ENCODE assay signal across 20 cellular contexts in genomic region chr20:22825076-22825475, GRCh38.
"Had no signal": no experiment of that assay in that cellular context is flagged by ENCODE, and none has a peak within 500 bp of the region (broad histone marks: within the 10 kb centered on the region; RNA-seq: fewer than 3 reads in every experiment).

No MANE protein-coding gene starts in this region.

- H3K27me3 ChIP-seq: colonic mucosa, right lobe of liver had no signal

- H3K4me1 Mint-ChIP-seq: naive thymus-derived CD8-positive, alpha-beta T cell had no signal

- H3K4me3 ChIP-seq: cardiac muscle cell, colonic mucosa, lung, mucosa of descending colon, right lobe of liver had no signal

- H3K9me3 ChIP-seq: colonic mucosa, mucosa of descending colon, right lobe of liver had no signal

- H3K27me3 Mint-ChIP-seq: activated CD4-positive, alpha-beta memory T cell treated with anti-CD3 and anti-CD28 coated beads for 36 hours; naive thymus-derived CD8-positive, alpha-beta T cell had no signal

- H3K27ac ChIP-seq: cardiac muscle cell, colonic mucosa, right lobe of liver had no signal

- ATAC-seq: activated naive CD4-positive, alpha-beta T cell treated with anti-CD3 and anti-CD28 coated beads, Interleukin-2, amount 50 U/mL, for 72 hours; activated T-cell treated with anti-CD3 and anti-CD28 coated beads, Interleukin-2, amount 50 U/mL, for 4 hours; left cardiac atrium; mucosa of descending colon; naive thymus-derived CD8-positive, alpha-beta T cell; right lobe of liver; stimulated activated naive CD8-positive, alpha-beta T cell treated with anti-CD3 and anti-CD28 coated beads, Interleukin-15, Interleukin-2, amounts not matched to agents 100 U/mL and 50 U/mL, for 24 hours had no signal

- H3K27ac Mint-ChIP-seq: activated CD4-positive, alpha-beta memory T cell treated with anti-CD3 and anti-CD28 coated beads for 36 hours; activated naive CD4-positive, alpha-beta T cell treated with anti-CD3 and anti-CD28 coated beads, Interleukin-2, amount 50 U/mL, for 72 hours; progenitor cell of endocrine pancreas had no signal

- H3K36me3 Mint-ChIP-seq: activated CD4-positive, alpha-beta memory T cell treated with anti-CD3 and anti-CD28 coated beads for 36 hours; activated naive CD4-positive, alpha-beta T cell treated with anti-CD3 and anti-CD28 coated beads, Interleukin-2, amount 50 U/mL, for 72 hours; naive thymus-derived CD8-positive, alpha-beta T cell had no signal

- H3K36me3 ChIP-seq: cardiac muscle cell, colonic mucosa, right lobe of liver had no signal

- H3K4me3 Mint-ChIP-seq: activated CD4-positive, alpha-beta memory T cell treated with anti-CD3 and anti-CD28 coated beads for 36 hours; activated T-cell treated with anti-CD3 and anti-CD28 coated beads, Interleukin-2, amount 50 U/mL, for 4 hours; naive thymus-derived CD8-positive, alpha-beta T cell had no signal

- H3K9me3 Mint-ChIP-seq: activated CD4-positive, alpha-beta memory T cell treated with anti-CD3 and anti-CD28 coated beads for 36 hours; activated T-cell treated with anti-CD3 and anti-CD28 coated beads, Interleukin-2, amount 50 U/mL, for 4 hours had no signal

- H3K4me1 ChIP-seq: colonic mucosa, right lobe of liver had no signal

- DNase-seq: activated CD4-positive, alpha-beta memory T cell treated with anti-CD3 and anti-CD28 coated beads for 36 hours; activated CD4-positive, alpha-beta T cell treated with anti-CD3 and anti-CD28 coated beads for 1 hour; activated effector memory CD4-positive, alpha-beta T cell treated with anti-CD3 and anti-CD28 coated beads, Interleukin-2, amount 50 U/mL, for 16 hours; activated T-cell treated with anti-CD3 and anti-CD28 coated beads, Interleukin-2, amount 50 U/mL, for 4 hours; anterior cingulate cortex; colonic mucosa; effector CD4-positive, alpha-beta T cell; erythroblast; glutamatergic neuron; left cardiac atrium; mucosa of descending colon; naive thymus-derived CD8-positive, alpha-beta T cell; nucleus accumbens; right lobe of liver; stimulated activated naive CD8-positive, alpha-beta T cell treated with anti-CD3 and anti-CD28 coated beads, Interleukin-15, Interleukin-2, amounts not matched to agents 100 U/mL and 50 U/mL, for 24 hours; T-helper 9 cell had no signal
